Comparison of ENCODE assay signal across 16 cellular contexts in genomic region chr17:2180768-2181167, GRCh38.
DNase-seq lines count a peak whose midpoint lies in the region; ATAC-seq and TF ChIP-seq lines count a peak whose summit lies in the region.
"Had no signal": no experiment of that assay in that cellular context is flagged by ENCODE, and none has a peak within 500 bp of the region (broad histone marks: within the 10 kb centered on the region; RNA-seq: fewer than 3 reads in every experiment).

No MANE protein-coding gene starts in this region.

- in situ Hi-C loops in brain microvascular endothelial cell (cut with HindIII; ENCODE audit: low pct_ligation_motif_present, low sequenced_read_pairs): no loop called here

- H3K9ac ChIP-seq in stomach smooth muscle (ENCODE audit: low read length in 2 of 2): peak overlapping the region; percentile 55 to 62

- 70 to 79% methylated on average over 2 of the region's 2 CpGs for WGBS in lung, 2 donors

- H3K4me1 Mint-ChIP-seq in HFFc6 (ENCODE audit: low read depth): peaks cover 83% of the 10 kb centered on the region

- H3K36me3 ChIP-seq in brain microvascular endothelial cell (replicated peaks): peaks cover 9% of the 10 kb centered on the region
- H3K36me3 ChIP-seq in lung (ENCODE audit: control insufficient read depth in 2 of 2, insufficient read depth in 2 of 2, low read length in 2 of 2): peaks cover 0 to 5% of the 10 kb centered on the region in 2 donors
- H3K36me3 ChIP-seq in stomach smooth muscle (ENCODE audit: control insufficient read depth in 2 of 2, insufficient read depth in 2 of 2, low read length in 2 of 2): peaks cover 0 to 10% of the 10 kb centered on the region in 2 donors

- H3K27me3 ChIP-seq in brain microvascular endothelial cell (replicated peaks): no peaks in the 10 kb centered on the region
- no peaks in the 10 kb centered on the region for H3K27me3 ChIP-seq in lung (ENCODE audit: control insufficient read depth, insufficient read depth)
- no peaks in the 10 kb centered on the region for H3K27me3 ChIP-seq in stomach smooth muscle (ENCODE audit: control insufficient read depth in 1 of 2, insufficient read depth in 2 of 2, low read length in 2 of 2)

- peak overlapping the region; percentile 65 for H3K4me3 Mint-ChIP-seq in HFFc6
- H3K4me3 Mint-ChIP-seq: activated naive CD8-positive, alpha-beta T cell treated with anti-CD3 and anti-CD28 coated beads, Interleukin-2, amount 50 U/mL, for 24 hours had no signal

- no peak for DNase-seq in HFFc6
- no peak for DNase-seq in brain microvascular endothelial cell
- DNase-seq in lung (ENCODE audit: low spot score): no peak
- DNase-seq in stimulated activated CD4-positive, alpha-beta T cell treated with anti-CD3 and anti-CD28 coated beads, Interleukin-12 subunit alpha, Interleukin-12 subunit beta, amount 100 ng/mL, for 4 hours: no peak
- no peak for DNase-seq in COR-L47 (lab: John Stamatoyannopoulos, UW)
- no peak for DNase-seq in NCI-H146 (lab: John Stamatoyannopoulos, UW)
- DNase-seq: activated CD8-positive, alpha-beta memory T cell treated with anti-CD3 and anti-CD28 coated beads, Interleukin-2, amount 50 U/mL, for 4 hours; activated naive CD8-positive, alpha-beta T cell treated with anti-CD3 and anti-CD28 coated beads, Interleukin-2, amount 50 U/mL, for 24 hours; effector CD8-positive, alpha-beta T cell; glutamatergic neuron; GOT3; NCI-H2081 treated with DMSO at 0.1 percent for 48 hours; stimulated activated CD8-positive, alpha-beta memory T cell treated with anti-CD3 and anti-CD28 coated beads, Interleukin-4, amount 100 ng/mL, for 48 hours had no signal

- H3K36me3 Mint-ChIP-seq in HFFc6 (ENCODE audit: low read depth): peaks cover 22% of the 10 kb centered on the region; the same call in 1 of the 2 replicates

- H3K27ac ChIP-seq in brain microvascular endothelial cell: peak overlapping the region; percentile 99
- H3K27ac ChIP-seq in lung (ENCODE audit: low read depth in 1 of 2, low read length in 1 of 2): peak overlapping the region; percentile 29 to 90
- H3K27ac ChIP-seq in stomach smooth muscle (ENCODE audit: low read length): peak overlapping the region; percentile 93
- H3K27ac ChIP-seq: C4-2B had no signal

- no peaks in the 10 kb centered on the region; the same call in 1 of the 2 replicates for H3K27me3 Mint-ChIP-seq in HFFc6 (ENCODE audit: insufficient read depth)
- H3K27me3 Mint-ChIP-seq: activated naive CD8-positive, alpha-beta T cell treated with anti-CD3 and anti-CD28 coated beads, Interleukin-2, amount 50 U/mL, for 24 hours had no signal

- H3K9me3 ChIP-seq in lung (ENCODE audit: control insufficient read depth in 2 of 2, insufficient read depth in 1 of 2, low read length in 1 of 2): peaks cover 0 to 5% of the 10 kb centered on the region in 2 donors
- H3K9me3 ChIP-seq in stomach smooth muscle (ENCODE audit: control insufficient read depth in 2 of 2, low read length in 2 of 2): no peaks in the 10 kb centered on the region

- peaks cover 36% of the 10 kb centered on the region in 2 donors for H3K4me1 ChIP-seq in lung (ENCODE audit: control insufficient read depth in 2 of 2, insufficient read depth in 2 of 2, low read length in 2 of 2)
- H3K4me1 ChIP-seq in stomach smooth muscle (ENCODE audit: control insufficient read depth, insufficient read depth, low read length): peaks cover 64% of the 10 kb centered on the region

- H3K4me3 ChIP-seq in brain microvascular endothelial cell (ENCODE audit: low read depth, low read length) (no peak overlapping the region), lung (no peak overlapping the region), stomach smooth muscle (ENCODE audit: low read length in 2 of 2) (no peak overlapping the region)

- no peaks in the 10 kb centered on the region for H3K9me3 Mint-ChIP-seq in HFFc6
- H3K9me3 Mint-ChIP-seq: activated naive CD8-positive, alpha-beta T cell treated with anti-CD3 and anti-CD28 coated beads, Interleukin-2, amount 50 U/mL, for 24 hours had no signal

- H3K27ac Mint-ChIP-seq in HFFc6: peak overlapping the region; percentile 96
- H3K27ac Mint-ChIP-seq: activated naive CD8-positive, alpha-beta T cell treated with anti-CD3 and anti-CD28 coated beads, Interleukin-2, amount 50 U/mL, for 24 hours had no signal

- ATAC-seq in lung (ENCODE audit: insufficient read depth, low FRiP score) (no peak), HG02678 (IDR thresholded peaks at IDR 0.05; ENCODE audit: unreplicated experiment) (no peak)
- ATAC-seq: activated naive CD8-positive, alpha-beta T cell treated with anti-CD3 and anti-CD28 coated beads, Interleukin-2, amount 50 U/mL, for 24 hours had no signal

- TF ChIP-seq CTCF in HFFc6 (IDR thresholded peaks at IDR 0.05) (no peak), brain microvascular endothelial cell (IDR thresholded peaks at IDR 0.05; ENCODE audit: low read depth, low read length, missing control alignments) (no peak), lung (IDR thresholded peaks at IDR 0.05; ENCODE audit: control extremely low read depth, extremely low read depth) (no peak)
